9 cellular contexts compared by ENCODE assay signal in genomic region chr1:117370071-117370470, GRCh38. TPM values are rescaled to one million over a fixed set of nuclear protein-coding genes. Genes with fewer than 3 reads are reported as not detected.
DNase-seq lines count a peak whose midpoint lies in the region; ATAC-seq and TF ChIP-seq lines count a peak whose summit lies in the region.
"Had no signal": no experiment of that assay in that cellular context is flagged by ENCODE, and none has a peak within 500 bp of the region (broad histone marks: within the 10 kb centered on the region; RNA-seq: fewer than 3 reads in every experiment).

No MANE protein-coding gene starts in this region.

- H4K20me1 ChIP-seq in SU-DHL-6 (ENCODE audit: low read depth, low read length) (peaks cover 13% of the 10 kb centered on the region; the same call in 1 of the 2 replicates), fibroblast of lung (ENCODE audit: control insufficient read depth, extremely low read depth, insufficient read depth, low read length) (peaks cover 2% of the 10 kb centered on the region)

- H3K4me3 ChIP-seq in SU-DHL-6 (ENCODE audit: insufficient read depth, low read length, poor library complexity, severe bottlenecking), result peak overlapping the region; percentile 99
- H3K4me3 ChIP-seq in fibroblast of lung (replicated peaks in 1 of 4; ENCODE audit: control extremely low read depth in 1 of 4, insufficient read depth in 1 of 4, low read depth in 3 of 4, low read length in 4 of 4), result peak overlapping the region; percentile 71 to 91 (median 77)
- peak overlapping the region; percentile 95 for H3K4me3 ChIP-seq in skeletal muscle satellite cell (ENCODE audit: low read length)

- H3K9me2 ChIP-seq in SU-DHL-6 (replicated peaks; ENCODE audit: insufficient read depth, low read length), result no peaks in the 10 kb centered on the region

- H3K4me1 Mint-ChIP-seq in T-helper 1 cell treated with Interleukin-12 subunit alpha and Interleukin-12 subunit beta and Interleukin-4 antibody, amounts not matched to agents 30 μg/mL and 1 μg/mL, for 36 hours (ENCODE audit: low read depth), result peaks cover 52% of the 10 kb centered on the region

- no peak overlapping the region for H3K27ac ChIP-seq in SU-DHL-6 (ENCODE audit: low read depth, low read length)
- no peak overlapping the region for H3K27ac ChIP-seq in fibroblast of lung (ENCODE audit: insufficient read depth, low read length)

- H3K27ac Mint-ChIP-seq in T-helper 1 cell treated with Interleukin-12 subunit alpha and Interleukin-12 subunit beta and Interleukin-4 antibody, amounts not matched to agents 30 μg/mL and 1 μg/mL, for 36 hours, result no peak overlapping the region

- H3K4me3 Mint-ChIP-seq in T-helper 1 cell treated with Interleukin-12 subunit alpha and Interleukin-12 subunit beta and Interleukin-4 antibody, amounts not matched to agents 30 μg/mL and 1 μg/mL, for 36 hours, result peak overlapping the region; percentile 57

- DNase-seq in T-helper 1 cell, result no peak
- DNase-seq in fibroblast of lung (ENCODE audit: low read depth in 2 of 2), result no peak
- DNase-seq in activated CD8-positive, alpha-beta memory T cell treated with anti-CD3 and anti-CD28 coated beads, Interleukin-2, amount 50 U/mL, for 48 hours, result no peak
- DNase-seq: H7 had no signal

- H3K9me3 ChIP-seq in SU-DHL-6 (ENCODE audit: insufficient read depth, low read length) (no peaks in the 10 kb centered on the region), fibroblast of lung (ENCODE audit: control insufficient read depth, insufficient read depth, low read depth, low read length) (no peaks in the 10 kb centered on the region), skeletal muscle satellite cell (replicated peaks; ENCODE audit: low read length) (no peaks in the 10 kb centered on the region)

- no peaks in the 10 kb centered on the region for H3K36me3 ChIP-seq in SU-DHL-6 (ENCODE audit: low read length)
- no peaks in the 10 kb centered on the region for H3K36me3 ChIP-seq in fibroblast of lung (ENCODE audit: control insufficient read depth, insufficient read depth, low read length)
- H3K36me3 ChIP-seq in skeletal muscle satellite cell (ENCODE audit: insufficient read depth, low read length), result no peaks in the 10 kb centered on the region

- peaks cover 16% of the 10 kb centered on the region for H3F3A ChIP-seq in SU-DHL-6 (ENCODE audit: insufficient read depth)

- H3K9ac ChIP-seq in SU-DHL-6 (ENCODE audit: low read length) (peak overlapping the region; percentile 80), fibroblast of lung (ENCODE audit: insufficient read depth, low read length) (no peak overlapping the region), skeletal muscle satellite cell (ENCODE audit: low read depth, low read length) (peak overlapping the region; percentile 93)

- H3K79me2 ChIP-seq in SU-DHL-6 (ENCODE audit: insufficient read depth, low read length) (peaks cover 77% of the 10 kb centered on the region), fibroblast of lung (ENCODE audit: control insufficient read depth, insufficient read depth, low read length) (peaks cover 61% of the 10 kb centered on the region)

- no peaks in the 10 kb centered on the region for H3K27me3 Mint-ChIP-seq in T-helper 1 cell treated with Interleukin-12 subunit alpha and Interleukin-12 subunit beta and Interleukin-4 antibody, amounts not matched to agents 30 μg/mL and 1 μg/mL, for 36 hours (ENCODE audit: low read depth)

- no peaks in the 10 kb centered on the region for H3K27me3 ChIP-seq in SU-DHL-6 (ENCODE audit: low read length)
- H3K27me3 ChIP-seq in fibroblast of lung (ENCODE audit: control insufficient read depth, insufficient read depth, low read length), result no peaks in the 10 kb centered on the region
- H3K27me3 ChIP-seq in skeletal muscle satellite cell (ENCODE audit: control insufficient read depth, insufficient read depth, low read length), result no peaks in the 10 kb centered on the region

- H3K4me1 ChIP-seq in fibroblast of lung (ENCODE audit: control insufficient read depth, extremely low read depth, insufficient read depth, low read length) (no peaks in the 10 kb centered on the region), skeletal muscle satellite cell (ENCODE audit: control insufficient read depth, insufficient read depth, low read length) (peaks cover 15% of the 10 kb centered on the region)

- H3K9me3 Mint-ChIP-seq in T-helper 1 cell treated with Interleukin-12 subunit alpha and Interleukin-12 subunit beta and Interleukin-4 antibody, amounts not matched to agents 30 μg/mL and 1 μg/mL, for 36 hours, result no peaks in the 10 kb centered on the region

- H3K36me3 Mint-ChIP-seq in T-helper 1 cell treated with Interleukin-12 subunit alpha and Interleukin-12 subunit beta and Interleukin-4 antibody, amounts not matched to agents 30 μg/mL and 1 μg/mL, for 36 hours (ENCODE audit: low read depth), result peaks cover 4% of the 10 kb centered on the region

- no peak overlapping the region for H2AFZ ChIP-seq in SU-DHL-6 (ENCODE audit: low read depth, low read length, severe bottlenecking)
- H2AFZ ChIP-seq in fibroblast of lung (ENCODE audit: low read length), result no peak overlapping the region

- H3K4me2 ChIP-seq in SU-DHL-6 (ENCODE audit: low read depth, low read length, poor library complexity, severe bottlenecking) (peak overlapping the region; percentile 97), fibroblast of lung (ENCODE audit: extremely low read depth, insufficient read depth, low read length) (peak overlapping the region; percentile 90), skeletal muscle satellite cell (ENCODE audit: low read length) (peak overlapping the region; percentile 96)

- no peak for TF ChIP-seq CTCF in SU-DHL-6 (IDR thresholded peaks at IDR 0.05; ENCODE audit: insufficient read depth, low read length, poor library complexity, severe bottlenecking)
- no peak for TF ChIP-seq CTCF in fibroblast of lung (conservative IDR thresholded peaks at IDR 0.05 in 1 of 2, IDR thresholded peaks at IDR 0.05 in 1 of 2; ENCODE audit: low read depth in 1 of 2, low read length in 2 of 2)

- ATAC-seq in GM18858 (IDR thresholded peaks at IDR 0.05; ENCODE audit: unreplicated experiment), result no peak
- no peak for ATAC-seq in HG02840 (IDR thresholded peaks at IDR 0.05; ENCODE audit: low FRiP score, unreplicated experiment)

RNA-seq across cellular contexts. Expression of gene MAN1A2, which starts 2.8 kb away (rescaled TPM):
- total RNA-seq in fibroblast of lung, result 41.9 and 47.8 TPM in 2 replicates
- polyA plus RNA-seq in fibroblast of lung, result 37.1 and 43.6 TPM in 2 replicates
- 19.9 and 28.0 TPM in 2 replicates for polyA plus RNA-seq in fibroblast of lung (2012)
- polyA minus RNA-seq in fibroblast of lung (ENCODE audit: low replicate concordance), result 12.9 and 38.0 TPM in 2 replicates
- total RNA-seq in skeletal muscle satellite cell (2012; rRNA removed), result 37.8 and 49.1 TPM in 2 replicates
